Comparison of ENCODE assay signal across 9 cellular contexts in genomic region chr17:76710863-76711611, GRCh38. TPM values are rescaled to one million over a fixed set of nuclear protein-coding genes. Genes with fewer than 3 reads are reported as not detected.
DNase-seq lines count a peak whose midpoint lies in the region; ATAC-seq, FAIRE-seq and TF ChIP-seq lines count a peak whose summit lies in the region.
"Had no signal": no experiment of that assay in that cellular context is flagged by ENCODE, and none has a peak within 500 bp of the region (broad histone marks: within the 10 kb centered on the region; RNA-seq: fewer than 3 reads in every experiment).

A gene with protein sequence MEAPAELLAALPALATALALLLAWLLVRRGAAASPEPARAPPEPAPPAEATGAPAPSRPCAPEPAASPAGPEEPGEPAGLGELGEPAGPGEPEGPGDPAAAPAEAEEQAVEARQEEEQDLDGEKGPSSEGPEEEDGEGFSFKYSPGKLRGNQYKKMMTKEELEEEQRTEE (minus strand): TSS chr17:76710965. CDS start chr17:76710946, 19 bp downstream.

- TF ChIP-seq CTCF in VCaP (conservative IDR thresholded peaks at IDR 0.05): no peak
- TF ChIP-seq CTCF in bronchial epithelial cell (IDR thresholded peaks at IDR 0.05; ENCODE audit: insufficient read depth, low read length, severe bottlenecking): no peak
- no peak for TF ChIP-seq CTCF in sigmoid colon (IDR thresholded peaks at IDR 0.05)

- H3K27me3 ChIP-seq in bronchial epithelial cell (ENCODE audit: control insufficient read depth, insufficient read depth, low read length): no peaks in the 10 kb centered on the region
- H3K27me3 ChIP-seq in sigmoid colon: no peaks in the 10 kb centered on the region

- no peak for TF ChIP-seq POLR2A in sigmoid colon (IDR thresholded peaks at IDR 0.05)

- no peak for ATAC-seq in GM21737 (IDR thresholded peaks at IDR 0.05; ENCODE audit: unreplicated experiment)

- peaks cover 1% of the 10 kb centered on the region for H3K36me3 ChIP-seq in bronchial epithelial cell (ENCODE audit: control insufficient read depth, insufficient read depth, low read length)
- H3K36me3 ChIP-seq in sigmoid colon: peaks cover 7 to 24% (median 10%) of the 10 kb centered on the region in 4 donors

- DNase-seq in Daoy (ENCODE audit: low read depth) (peak; percentile 90), bronchial epithelial cell (ENCODE audit: low read depth) (peak; percentile 37), sigmoid colon (peak; percentile 93), NOMO-1 treated with dmso at 0.1 percent for 144 hours (lab: John Stamatoyannopoulos, UW; ENCODE audit: unreplicated experiment) (no peak)
- DNase-seq in Jurkat, Clone E6-1 (ENCODE audit: low read depth, low spot score): no peak

- H3K9me3 ChIP-seq in iPS-18c (ENCODE audit: control insufficient read depth, insufficient read depth, low read length): no peaks in the 10 kb centered on the region
- H3K9me3 ChIP-seq in sigmoid colon: no peaks in the 10 kb centered on the region

- peak within 1 kb of the TSS; percentile 55 for H3K27ac ChIP-seq in VCaP
- H3K27ac ChIP-seq in sigmoid colon: peak within 1 kb of the TSS; percentile 97 to 100 (median 98)

- H3K4me1 ChIP-seq in sigmoid colon: peaks cover 0 to 71% (median 59%) of the 10 kb centered on the region in 4 donors

- no peak for FAIRE-seq in bronchial epithelial cell (lab: Jason Lieb, UNC)
- FAIRE-seq: TTC549 had no signal

- intact Hi-C loops in sigmoid colon (cut with DNase I): loop anchor here (2.0 to 5.0 kb wide), 3 partner anchors 22 to 89 kb away; no protein-coding TSS in a partner anchor

- H3K4me3 ChIP-seq in Jurkat, Clone E6-1 (ENCODE audit: low read length): peak within 1 kb of the TSS; percentile 49
- H3K4me3 ChIP-seq in bronchial epithelial cell (ENCODE audit: low read depth, low read length): peak within 1 kb of the TSS; percentile 60
- H3K4me3 ChIP-seq in iPS-18c (ENCODE audit: insufficient read depth, low read depth, low read length): peak within 1 kb of the TSS; percentile 62
- H3K4me3 ChIP-seq in sigmoid colon: peak within 1 kb of the TSS; percentile 68 to 94 (median 78)

- peak in 1 of 4 donors; percentile 16 for TF ChIP-seq EP300 in sigmoid colon (IDR thresholded peaks at IDR 0.05)

- WGBS in sigmoid colon, 2 donors: 3 to 6% methylated on average over 55 to 56 of the region's 56 CpGs

RNA-seq across cellular contexts. Expression of the gene that starts here (rescaled TPM):
- 166 and 171 TPM in 2 replicates for total RNA-seq in Daoy (2014; rRNA removed; shearing (Covaris generic))
- 26.3 TPM for polyA plus RNA-seq in Jurkat, Clone E6-1 (2012; ENCODE audit: insufficient read depth, insufficient read length)
- total RNA-seq in bronchial epithelial cell (80.6 and 95.9 TPM in 2 replicates), sigmoid colon (100 to 1,000 TPM; 327 to 428 (median 348) TPM)
- 100 to 1,000 TPM in 1 of 3 donors, 10 to 100 TPM in 1, 1 to 10 TPM in 1; 8.3 to 109 (median 35.3) TPM for polyA plus RNA-seq in sigmoid colon

Comparison
In these comparisons a context has a peak if more than half of its experiments do, and no peak if none do; other contexts are left out.
1. DNase-seq: peak in Daoy (single experiment), bronchial epithelial cell (single experiment) and sigmoid colon (single experiment); none in Jurkat, Clone E6-1 (single experiment) and NOMO-1 treated with dmso at 0.1 percent for 144 hours (single experiment).
2. Peak in every context shown above with its lines, with median percentiles within 50 percentile points of each other: H3K4me3 ChIP-seq.